Comparison of ENCODE assay signal across 1 cellular context in genomic region chr3:56688191-56688590, GRCh38.
TF ChIP-seq lines count a peak whose summit lies in the region.

No MANE protein-coding gene starts in this region.

TF ChIP-seq in K562, 482 proteins besides CTCF, POLR2A, EP300 and RAD21 (continued from another document):
- TF ChIP-seq ZNF318 (IDR thresholded peaks at IDR 0.05; ENCODE audit: borderline replicate concordance in 1 of 2, low read depth in 1 of 2) (no peak), ZMIZ1 (IDR thresholded peaks at IDR 0.05; ENCODE audit: low read depth in 2 of 2, low read length in 2 of 2) (no peak), HOMEZ (CRISPR knock-in tag; IDR thresholded peaks at IDR 0.05) (no peak), ZNF316 (IDR thresholded peaks at IDR 0.05) (0 out of 2 replicates have a peak, but pooled peaks have one; percentile 39), NFIX (CRISPR knock-in tag; IDR thresholded peaks at IDR 0.05; ENCODE audit: low read depth) (no peak)
